Comparison of ENCODE assay signal across 14 cellular contexts in the genomic region with DNA sequence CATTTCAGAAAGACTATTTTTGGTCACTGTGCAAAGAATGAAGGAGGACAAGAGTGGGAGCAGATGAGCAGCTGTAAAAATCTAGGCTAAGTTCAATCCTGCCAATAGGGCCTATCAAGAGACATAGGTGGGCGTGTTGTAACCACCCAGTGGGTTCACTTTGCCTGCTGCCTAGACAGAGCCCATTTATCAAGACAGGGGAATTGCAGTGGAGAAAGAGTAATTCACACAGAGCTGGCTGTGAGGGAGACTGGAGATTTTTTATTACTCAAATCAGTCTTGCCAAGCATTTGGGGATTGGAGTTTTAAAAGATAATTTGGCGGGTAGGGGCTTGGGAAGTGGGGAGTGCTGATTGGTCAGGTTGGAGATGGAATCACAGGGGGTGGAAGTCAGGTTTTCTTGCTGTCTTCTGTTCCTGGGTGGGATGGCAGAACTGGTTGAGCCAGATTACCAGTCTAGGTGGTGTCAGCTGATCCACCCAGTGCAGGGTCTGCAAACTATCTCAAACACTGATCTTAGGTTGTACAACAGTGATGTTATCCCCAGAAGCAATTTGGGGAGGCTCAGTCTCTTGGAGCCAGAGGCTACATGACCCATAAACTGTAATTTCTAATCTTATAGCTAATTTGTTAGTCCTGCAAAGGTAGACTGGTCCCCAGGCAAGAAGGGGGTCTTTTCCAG. TPM values are rescaled to one million over a fixed set of nuclear protein-coding genes. Genes with fewer than 3 reads are reported as not detected.
DNase-seq lines count a peak whose midpoint lies in the region; ATAC-seq and TF ChIP-seq lines count a peak whose summit lies in the region.
"Had no signal": no experiment of that assay in that cellular context is flagged by ENCODE, and none has a peak within 500 bp of the region (broad histone marks: within the 10 kb centered on the region; RNA-seq: fewer than 3 reads in every experiment).

No MANE protein-coding gene starts in this region.

- H3K4me1 ChIP-seq in osteoblast (ENCODE audit: insufficient read depth, low read length), result peaks cover 33% of the 10 kb centered on the region

- no peak for ATAC-seq in GM18520 (IDR thresholded peaks at IDR 0.05; ENCODE audit: unreplicated experiment)

- POLR2A ChIA-PET in activated CD4-positive, alpha-beta memory T cell treated with anti-CD3 and anti-CD28 coated beads for 36 hours (lab: Charles Lee), result no interaction called here

- H2AFZ ChIP-seq in osteoblast (ENCODE audit: low read length), result peak overlapping the region; percentile 24

- H3K36me3 ChIP-seq in osteoblast (ENCODE audit: insufficient read depth, low read length), result no peaks in the 10 kb centered on the region

- peaks cover 11% of the 10 kb centered on the region for H3K27me3 Mint-ChIP-seq in activated CD4-positive, alpha-beta memory T cell treated with anti-CD3 and anti-CD28 coated beads for 36 hours

- intact Hi-C loops in activated CD4-positive, alpha-beta memory T cell treated with anti-CD3 and anti-CD28 coated beads for 36 hours (cut with micrococcal nuclease), result no loop called here

- no peak overlapping the region for H3K4me2 ChIP-seq in osteoblast (ENCODE audit: insufficient read depth, low read length)

- no peak for TF ChIP-seq CTCF in osteoblast (IDR thresholded peaks at IDR 0.05; ENCODE audit: extremely low read depth, low read depth, low read length)

- no peak overlapping the region for H3K27ac Mint-ChIP-seq in activated CD4-positive, alpha-beta memory T cell treated with anti-CD3 and anti-CD28 coated beads for 36 hours
- H3K27ac Mint-ChIP-seq: B cell had no signal

- no peaks in the 10 kb centered on the region for H3K36me3 Mint-ChIP-seq in activated CD4-positive, alpha-beta memory T cell treated with anti-CD3 and anti-CD28 coated beads for 36 hours
- H3K36me3 Mint-ChIP-seq: CD4-positive, CD25-positive, alpha-beta regulatory T cell had no signal

- H3K27ac ChIP-seq in epithelial cell of prostate (peak overlapping the region; percentile 64), osteoblast (ENCODE audit: low read depth, low read length) (peak overlapping the region; percentile 85)
- H3K27ac ChIP-seq: RWPE1 had no signal

- no peaks in the 10 kb centered on the region for H4K20me1 ChIP-seq in osteoblast (ENCODE audit: insufficient read depth, low read length)

- H3K4me3 Mint-ChIP-seq in activated CD4-positive, alpha-beta memory T cell treated with anti-CD3 and anti-CD28 coated beads for 36 hours, result no peak overlapping the region
- H3K4me3 Mint-ChIP-seq: B cell; CD4-positive, CD25-positive, alpha-beta regulatory T cell had no signal

- no peak overlapping the region for H3K4me3 ChIP-seq in osteoblast (ENCODE audit: insufficient read depth, low read length)

- peak; percentile 2 for DNase-seq in NCI-H226
- DNase-seq in epithelial cell of prostate (ENCODE audit: low read depth, low spot score), result no peak
- DNase-seq in osteoblast (ENCODE audit: insufficient read length, low spot score, missing footprints), result no peak
- no peak for DNase-seq in activated CD4-positive, CD25-positive, alpha-beta regulatory T cell treated with anti-CD3 and anti-CD28 coated beads, Interleukin-2, amount 50 U/mL, for 72 hours
- no peak for DNase-seq in activated CD4-positive, alpha-beta memory T cell treated with anti-CD3 and anti-CD28 coated beads for 36 hours
- DNase-seq in NCI-H1105 treated with DMSO at 0.1 percent for 48 hours (lab: John Stamatoyannopoulos, UW), result no peak
- DNase-seq: CD4-positive, CD25-positive, alpha-beta regulatory T cell; DMS53; NCI-H187 treated with DMSO at 0.1 percent for 48 hours; NCI-H446 treated with DMSO at 0.1 percent for 48 hours; OCI-M1 had no signal

- H3K9me3 ChIP-seq in osteoblast (ENCODE audit: low read depth, low read length), result no peaks in the 10 kb centered on the region

- no peaks in the 10 kb centered on the region for H3K4me1 Mint-ChIP-seq in activated CD4-positive, alpha-beta memory T cell treated with anti-CD3 and anti-CD28 coated beads for 36 hours (ENCODE audit: low read depth)
- H3K4me1 Mint-ChIP-seq: CD4-positive, CD25-positive, alpha-beta regulatory T cell had no signal

- CTCF ChIA-PET in activated CD4-positive, alpha-beta memory T cell treated with anti-CD3 and anti-CD28 coated beads for 36 hours (lab: Charles Lee), result no interaction called here

- no peaks in the 10 kb centered on the region for H3K27me3 ChIP-seq in osteoblast (ENCODE audit: insufficient read depth, low read length)

- no peaks in the 10 kb centered on the region for H3K79me2 ChIP-seq in osteoblast (ENCODE audit: insufficient read depth, low read length)

- H3K9me3 Mint-ChIP-seq in activated CD4-positive, alpha-beta memory T cell treated with anti-CD3 and anti-CD28 coated beads for 36 hours, result no peaks in the 10 kb centered on the region

RNA-seq across cellular contexts. Expression of a gene that starts 5.1 kb away (rescaled TPM):
- total RNA-seq in osteoblast, result not detected in 2 replicates
- not detected for total RNA-seq in activated CD4-positive, alpha-beta memory T cell treated with anti-CD3 and anti-CD28 coated beads for 36 hours
- total RNA-seq: B cell; CD4-positive, CD25-positive, alpha-beta regulatory T cell had no signal
